2 cellular contexts compared by ENCODE assay signal in the genomic region with DNA sequence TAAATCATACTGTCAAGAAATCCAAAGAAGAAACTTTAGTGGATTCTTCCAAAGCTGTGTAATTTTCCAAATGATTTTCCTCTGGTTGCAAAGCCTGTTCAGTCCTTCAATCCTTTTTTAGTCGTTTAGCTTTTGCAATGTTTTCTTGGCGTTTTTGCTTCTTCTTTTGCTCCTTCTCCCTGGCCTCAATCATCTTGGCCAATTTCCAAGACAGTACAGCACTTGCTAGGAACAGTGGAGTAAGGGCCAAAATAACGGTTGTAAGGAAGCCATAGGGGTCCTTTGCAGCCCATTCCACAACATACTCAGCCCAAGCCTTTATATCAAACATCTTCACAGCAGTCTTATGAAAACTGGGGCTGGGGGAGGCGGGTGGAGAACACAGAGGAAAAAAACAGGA.
TF ChIP-seq lines count a peak whose summit lies in the region.

No MANE protein-coding gene starts in this region.

TF ChIP-seq in SK-N-SH, 30 proteins besides CTCF, POLR2A, EP300 and RAD21:
- TF ChIP-seq, protein P1, sequence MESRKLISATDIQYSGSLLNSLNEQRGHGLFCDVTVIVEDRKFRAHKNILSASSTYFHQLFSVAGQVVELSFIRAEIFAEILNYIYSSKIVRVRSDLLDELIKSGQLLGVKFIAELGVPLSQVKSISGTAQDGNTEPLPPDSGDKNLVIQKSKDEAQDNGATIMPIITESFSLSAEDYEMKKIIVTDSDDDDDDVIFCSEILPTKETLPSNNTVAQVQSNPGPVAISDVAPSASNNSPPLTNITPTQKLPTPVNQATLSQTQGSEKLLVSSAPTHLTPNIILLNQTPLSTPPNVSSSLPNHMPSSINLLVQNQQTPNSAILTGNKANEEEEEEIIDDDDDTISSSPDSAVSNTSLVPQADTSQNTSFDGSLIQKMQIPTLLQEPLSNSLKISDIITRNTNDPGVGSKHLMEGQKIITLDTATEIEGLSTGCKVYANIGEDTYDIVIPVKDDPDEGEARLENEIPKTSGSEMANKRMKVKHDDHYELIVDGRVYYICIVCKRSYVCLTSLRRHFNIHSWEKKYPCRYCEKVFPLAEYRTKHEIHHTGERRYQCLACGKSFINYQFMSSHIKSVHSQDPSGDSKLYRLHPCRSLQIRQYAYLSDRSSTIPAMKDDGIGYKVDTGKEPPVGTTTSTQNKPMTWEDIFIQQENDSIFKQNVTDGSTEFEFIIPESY (IDR thresholded peaks at IDR 0.05; ENCODE audit: borderline replicate concordance, low read depth) = no peak
- TF ChIP-seq EZH2phosphoT487 (IDR thresholded peaks at IDR 0.05; ENCODE audit: borderline replicate concordance, low read depth) = no peak
TF ChIP-seq in SK-N-SH: peak in this region for 0.

TF ChIP-seq in SK-N-SH treated with all-trans-retinoic acid at 6 μM for 48 hours, 23 proteins besides CTCF, POLR2A, EP300 and RAD21:
- TF ChIP-seq ZNF70 (CRISPR knock-in tag; IDR thresholded peaks at IDR 0.05) (no peak), ZFP3 (CRISPR knock-in tag; IDR thresholded peaks at IDR 0.05) (no peak), SNAI2 (CRISPR knock-in tag; IDR thresholded peaks at IDR 0.05) (no peak), ISL1 (CRISPR knock-in tag; IDR thresholded peaks at IDR 0.05) (no peak), ARNTL (CRISPR knock-in tag; IDR thresholded peaks at IDR 0.05; ENCODE audit: borderline replicate concordance, low read depth) (no peak), BACH2 (CRISPR knock-in tag; IDR thresholded peaks at IDR 0.05; ENCODE audit: borderline replicate concordance) (no peak), CSDC2 (CRISPR knock-in tag; IDR thresholded peaks at IDR 0.05) (no peak), ZC3H10 (CRISPR knock-in tag; IDR thresholded peaks at IDR 0.05) (no peak), CREB5 (CRISPR knock-in tag; IDR thresholded peaks at IDR 0.05; ENCODE audit: low read depth) (no peak), CSRNP3 (CRISPR knock-in tag; IDR thresholded peaks at IDR 0.05) (no peak), OSR1 (CRISPR knock-in tag; IDR thresholded peaks at IDR 0.05) (no peak), ESRRG (CRISPR knock-in tag; IDR thresholded peaks at IDR 0.05) (no peak), PPARA (CRISPR knock-in tag; IDR thresholded peaks at IDR 0.05; ENCODE audit: borderline replicate concordance) (no peak), TSHZ2 (CRISPR knock-in tag; IDR thresholded peaks at IDR 0.05) (no peak), POU6F1 (CRISPR knock-in tag; IDR thresholded peaks at IDR 0.05; ENCODE audit: borderline replicate concordance, low read depth) (no peak), TCF4 (CRISPR knock-in tag; IDR thresholded peaks at IDR 0.05; ENCODE audit: borderline replicate concordance) (no peak)
